8 cellular contexts compared by ENCODE assay signal in genomic region chr17:7356072-7356549, GRCh38. TPM values are rescaled to one million over a fixed set of nuclear protein-coding genes. Genes with fewer than 3 reads are reported as not detected.
DNase-seq lines count a peak whose midpoint lies in the region; ATAC-seq and TF ChIP-seq lines count a peak whose summit lies in the region.

No MANE protein-coding gene starts in this region.

- in situ Hi-C loops in mammary epithelial cell (cut with MboI; ENCODE audit: low sequenced_read_pairs in 2 of 2), result no loop called here

- H3K9me3 Mint-ChIP-seq in WTC11, result no peaks in the 10 kb centered on the region

- dilution Hi-C loops in mammary epithelial cell (cut with HindIII; ENCODE audit: low sequenced_read_pairs), result no loop called here

- peak; percentile 72 for ATAC-seq in WTC11
- no peak for ATAC-seq in GM21367 (IDR thresholded peaks at IDR 0.05; ENCODE audit: unreplicated experiment)

- no peak overlapping the region for H3K27ac ChIP-seq in mammary epithelial cell (ENCODE audit: insufficient read depth, low read depth, low read length)

- peak overlapping the region; percentile 44 for H3K4me3 Mint-ChIP-seq in WTC11

- H4K20me1 ChIP-seq in mammary epithelial cell (ENCODE audit: insufficient read depth, low read length), result no peaks in the 10 kb centered on the region

- peaks cover 36% of the 10 kb centered on the region for H3K4me1 ChIP-seq in mammary epithelial cell (ENCODE audit: insufficient read depth, low read length)

- H3K9me3 ChIP-seq in mammary epithelial cell (replicated peaks; ENCODE audit: insufficient read depth, low read length), result no peaks in the 10 kb centered on the region

- no TSS peak for BruUV-seq in mammary epithelial cell (replicated peaks; lab: Mats Ljungman, UMichigan)

- H3K36me3 Mint-ChIP-seq in WTC11, result no peaks in the 10 kb centered on the region

- H3K27me3 Mint-ChIP-seq in WTC11 (ENCODE audit: low read depth), result peaks cover 7% of the 10 kb centered on the region

- no peak overlapping the region for H3K27ac Mint-ChIP-seq in WTC11

- DNase-seq in NCI-H2227 (lab: John Stamatoyannopoulos, UW; ENCODE audit: unreplicated experiment) (peak; percentile 19), NCI-H2227 treated with DMSO at 0.1 percent for 48 hours (lab: John Stamatoyannopoulos, UW) (no peak), NCI-H1694 treated with DMSO at 0.1 percent for 48 hours (lab: John Stamatoyannopoulos, UW) (peak; percentile 56), WTC11 (ENCODE audit: low spot score) (peak; percentile 96), mammary epithelial cell (peak; percentile 72), islet precursor cell (peak; percentile 96)
- peak; percentile 90 for DNase-seq in stimulated activated CD4-positive, alpha-beta T cell treated with anti-CD3 and anti-CD28 coated beads, Interleukin-15, amount 100 ng/mL, for 24 hours

- WGBS in mammary epithelial cell (ENCODE audit: low coverage, missing lambda C conversion rate), result 4% methylated on average over 5 of the region's 12 CpGs

- no peak overlapping the region for H3K4me3 ChIP-seq in mammary epithelial cell (replicated peaks in 1 of 3; ENCODE audit: insufficient read depth in 1 of 3, low read depth in 2 of 3, low read length in 3 of 3)

- H3K36me3 ChIP-seq in mammary epithelial cell (ENCODE audit: insufficient read depth, low read length), result no peaks in the 10 kb centered on the region

- H3K27me3 ChIP-seq in mammary epithelial cell (ENCODE audit: insufficient read depth, low read length), result no peaks in the 10 kb centered on the region

- intact Hi-C loops in mammary epithelial cell (cut with micrococcal nuclease), result loop anchor here (1.0 kb wide), 1 partner anchor 25 kb away; the partner anchor contains the start of gene TNK1

- no peak overlapping the region for H3K4me2 ChIP-seq in mammary epithelial cell (ENCODE audit: insufficient read depth, low read depth, low read length)

- H3K9ac ChIP-seq in mammary epithelial cell (ENCODE audit: insufficient read depth, low read length), result peak overlapping the region; percentile 7

- TF ChIP-seq CTCF in WTC11 (IDR thresholded peaks at IDR 0.05) (peak; percentile 94), mammary epithelial cell (conservative IDR thresholded peaks at IDR 0.05 in 1 of 2, IDR thresholded peaks at IDR 0.05 in 1 of 2; ENCODE audit: extremely low read depth in 1 of 2, insufficient read depth in 1 of 2, low read depth in 1 of 2, low read length in 2 of 2) (peak; percentile 84 to 95)

- POLR2A ChIA-PET in WTC11 (lab: Charles Lee), result interaction anchor here (1.1 to 1.5 kb wide), 3 partner anchors 19 to 90 kb away, joined by 3 to 7 read pairs (median 4); partner anchors contain the start of genes ACAP1 and TMEM256

- CTCF ChIA-PET in WTC11 (lab: Charles Lee) (interaction anchor here (0.6 to 6.6 kb wide), 49 partner anchors 9 to 322 kb away, joined by 3 to 69 read pairs (median 4); partner anchors contain the start of genes ACAP1, CHRNB1, NEURL4 and PLSCR3), mammary epithelial cell (lab: Charles Lee; ENCODE audit: low non-redundant PET) (interaction anchor here (0.5 to 0.6 kb wide), 3 partner anchors 18 to 311 kb away, joined by 3 to 4 read pairs (median 4); no protein-coding TSS in a partner anchor)

- peaks cover 33% of the 10 kb centered on the region for H3K79me2 ChIP-seq in mammary epithelial cell (ENCODE audit: insufficient read depth, low read length)

- H3K4me1 Mint-ChIP-seq in WTC11, result peaks cover 22% of the 10 kb centered on the region

- H2AFZ ChIP-seq in mammary epithelial cell (ENCODE audit: low read depth, low read length), result no peak overlapping the region

TF ChIP-seq in WTC11, 78 proteins besides CTCF, POLR2A, EP300 and RAD21 (continues in another document):
- TF ChIP-seq ZNF121 (CRISPR knock-in tag; IDR thresholded peaks at IDR 0.05) (0 out of 2 replicates have a peak, but pooled peaks have one; percentile 40), PRRX2 (CRISPR knock-in tag; IDR thresholded peaks at IDR 0.05) (0 out of 2 replicates have a peak, but pooled peaks have one; percentile 65), ELF4 (CRISPR knock-in tag; IDR thresholded peaks at IDR 0.05; ENCODE audit: low read depth) (no peak), NR1H2 (CRISPR knock-in tag; IDR thresholded peaks at IDR 0.05) (no peak), GABPB1 (CRISPR knock-in tag; IDR thresholded peaks at IDR 0.05) (no peak), SP1 (CRISPR knock-in tag; conservative IDR thresholded peaks at IDR 0.05) (peak; percentile 81), ZNF138 (CRISPR knock-in tag; conservative IDR thresholded peaks at IDR 0.05) (no peak; the same call in 1 of the 2 replicates), ESRRA (CRISPR knock-in tag; IDR thresholded peaks at IDR 0.05; ENCODE audit: borderline replicate concordance) (no peak), RORB (CRISPR knock-in tag; IDR thresholded peaks at IDR 0.05) (no peak), SMAD3 (CRISPR knock-in tag; IDR thresholded peaks at IDR 0.05; ENCODE audit: borderline replicate concordance) (no peak), JUN (CRISPR knock-in tag; IDR thresholded peaks at IDR 0.05) (no peak)
- TF ChIP-seq, protein P1, sequence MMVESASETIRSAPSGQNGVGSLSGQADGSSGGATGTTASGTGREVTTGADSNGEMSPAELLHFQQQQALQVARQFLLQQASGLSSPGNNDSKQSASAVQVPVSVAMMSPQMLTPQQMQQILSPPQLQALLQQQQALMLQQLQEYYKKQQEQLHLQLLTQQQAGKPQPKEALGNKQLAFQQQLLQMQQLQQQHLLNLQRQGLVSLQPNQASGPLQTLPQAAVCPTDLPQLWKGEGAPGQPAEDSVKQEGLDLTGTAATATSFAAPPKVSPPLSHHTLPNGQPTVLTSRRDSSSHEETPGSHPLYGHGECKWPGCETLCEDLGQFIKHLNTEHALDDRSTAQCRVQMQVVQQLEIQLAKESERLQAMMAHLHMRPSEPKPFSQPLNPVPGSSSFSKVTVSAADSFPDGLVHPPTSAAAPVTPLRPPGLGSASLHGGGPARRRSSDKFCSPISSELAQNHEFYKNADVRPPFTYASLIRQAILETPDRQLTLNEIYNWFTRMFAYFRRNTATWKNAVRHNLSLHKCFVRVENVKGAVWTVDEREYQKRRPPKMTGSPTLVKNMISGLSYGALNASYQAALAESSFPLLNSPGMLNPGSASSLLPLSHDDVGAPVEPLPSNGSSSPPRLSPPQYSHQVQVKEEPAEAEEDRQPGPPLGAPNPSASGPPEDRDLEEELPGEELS (CRISPR knock-in tag; IDR thresholded peaks at IDR 0.05), result peak; percentile 69; the same call in 1 of the 2 replicates
- TF ChIP-seq, protein P2, sequence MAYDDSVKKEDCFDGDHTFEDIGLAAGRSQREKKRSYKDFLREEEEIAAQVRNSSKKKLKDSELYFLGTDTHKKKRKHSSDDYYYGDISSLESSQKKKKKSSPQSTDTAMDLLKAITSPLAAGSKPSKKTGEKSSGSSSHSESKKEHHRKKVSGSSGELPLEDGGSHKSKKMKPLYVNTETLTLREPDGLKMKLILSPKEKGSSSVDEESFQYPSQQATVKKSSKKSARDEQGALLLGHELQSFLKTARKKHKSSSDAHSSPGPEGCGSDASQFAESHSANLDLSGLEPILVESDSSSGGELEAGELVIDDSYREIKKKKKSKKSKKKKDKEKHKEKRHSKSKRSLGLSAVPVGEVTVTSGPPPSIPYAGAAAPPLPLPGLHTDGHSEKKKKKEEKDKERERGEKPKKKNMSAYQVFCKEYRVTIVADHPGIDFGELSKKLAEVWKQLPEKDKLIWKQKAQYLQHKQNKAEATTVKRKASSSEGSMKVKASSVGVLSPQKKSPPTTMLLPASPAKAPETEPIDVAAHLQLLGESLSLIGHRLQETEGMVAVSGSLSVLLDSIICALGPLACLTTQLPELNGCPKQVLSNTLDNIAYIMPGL (CRISPR knock-in tag; IDR thresholded peaks at IDR 0.05), result peak; percentile 62; the same call in 1 of the 2 replicates
- TF ChIP-seq, protein P3, sequence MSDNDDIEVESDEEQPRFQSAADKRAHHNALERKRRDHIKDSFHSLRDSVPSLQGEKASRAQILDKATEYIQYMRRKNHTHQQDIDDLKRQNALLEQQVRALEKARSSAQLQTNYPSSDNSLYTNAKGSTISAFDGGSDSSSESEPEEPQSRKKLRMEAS (CRISPR knock-in tag; IDR thresholded peaks at IDR 0.05), result peak; percentile 60; the same call in 1 of the 2 replicates
- TF ChIP-seq, protein P4, sequence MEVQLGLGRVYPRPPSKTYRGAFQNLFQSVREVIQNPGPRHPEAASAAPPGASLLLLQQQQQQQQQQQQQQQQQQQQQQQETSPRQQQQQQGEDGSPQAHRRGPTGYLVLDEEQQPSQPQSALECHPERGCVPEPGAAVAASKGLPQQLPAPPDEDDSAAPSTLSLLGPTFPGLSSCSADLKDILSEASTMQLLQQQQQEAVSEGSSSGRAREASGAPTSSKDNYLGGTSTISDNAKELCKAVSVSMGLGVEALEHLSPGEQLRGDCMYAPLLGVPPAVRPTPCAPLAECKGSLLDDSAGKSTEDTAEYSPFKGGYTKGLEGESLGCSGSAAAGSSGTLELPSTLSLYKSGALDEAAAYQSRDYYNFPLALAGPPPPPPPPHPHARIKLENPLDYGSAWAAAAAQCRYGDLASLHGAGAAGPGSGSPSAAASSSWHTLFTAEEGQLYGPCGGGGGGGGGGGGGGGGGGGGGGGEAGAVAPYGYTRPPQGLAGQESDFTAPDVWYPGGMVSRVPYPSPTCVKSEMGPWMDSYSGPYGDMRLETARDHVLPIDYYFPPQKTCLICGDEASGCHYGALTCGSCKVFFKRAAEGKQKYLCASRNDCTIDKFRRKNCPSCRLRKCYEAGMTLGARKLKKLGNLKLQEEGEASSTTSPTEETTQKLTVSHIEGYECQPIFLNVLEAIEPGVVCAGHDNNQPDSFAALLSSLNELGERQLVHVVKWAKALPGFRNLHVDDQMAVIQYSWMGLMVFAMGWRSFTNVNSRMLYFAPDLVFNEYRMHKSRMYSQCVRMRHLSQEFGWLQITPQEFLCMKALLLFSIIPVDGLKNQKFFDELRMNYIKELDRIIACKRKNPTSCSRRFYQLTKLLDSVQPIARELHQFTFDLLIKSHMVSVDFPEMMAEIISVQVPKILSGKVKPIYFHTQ (CRISPR knock-in tag; IDR thresholded peaks at IDR 0.05), result no peak

RNA-seq across cellular contexts. Expression of gene TMEM95, which starts 1.2 kb away (rescaled TPM):
- total RNA-seq in WTC11 (2021) (not detected in 3 replicates), mammary epithelial cell (not detected)
- polyA plus RNA-seq in mammary epithelial cell, result not detected
- not detected for polyA minus RNA-seq in mammary epithelial cell

RNA-seq across cellular contexts. Expression of gene KCTD11, which starts 4.1 kb away (rescaled TPM):
- total RNA-seq in WTC11 (2021), result 8.1 to 9.0 TPM (median 8.2 TPM) in 3 replicates
- 10 to 100 TPM; 13.2 to 43.9 TPM for total RNA-seq in mammary epithelial cell
- 27.0 TPM for polyA plus RNA-seq in mammary epithelial cell
- polyA minus RNA-seq in mammary epithelial cell, result 36.8 TPM

RNA-seq across cellular contexts. Expression of gene ACAP1, which starts 19.8 kb away (rescaled TPM):
- total RNA-seq in WTC11 (2021) (58.6 to 63.9 TPM (median 60.6 TPM) in 3 replicates), mammary epithelial cell (1 to 10 TPM; 2.0 to 4.7 TPM)
- polyA plus RNA-seq in mammary epithelial cell, result 1.2 TPM
- not detected for polyA minus RNA-seq in mammary epithelial cell

RNA-seq across cellular contexts. Expression of gene TNK1, which starts 24.8 kb away (rescaled TPM):
- total RNA-seq in WTC11 (2021) (9.3 to 11.8 TPM (median 10.7 TPM) in 3 replicates), mammary epithelial cell (10 to 100 TPM; 13.3 to 15.9 TPM)
- polyA plus RNA-seq in mammary epithelial cell, result 17.4 TPM
- polyA minus RNA-seq in mammary epithelial cell, result 3.7 TPM

RNA-seq across cellular contexts. Expression of gene NEURL4, which starts 27.0 kb away (rescaled TPM):
- total RNA-seq in WTC11 (2021) (44.3 to 64.4 TPM (median 50.2 TPM) in 3 replicates), mammary epithelial cell (10 to 100 TPM; 12.3 to 34.1 TPM)
- polyA plus RNA-seq in mammary epithelial cell, result 14.2 TPM
- 17.5 TPM for polyA minus RNA-seq in mammary epithelial cell

Comparison
In these comparisons a context has a peak if more than half of its experiments do, and no peak if none do; other contexts are left out.
1. RNA of gene ACAP1, which starts 19.8 kb away (total RNA-seq): 58.6 to 63.9 TPM in WTC11; 2.0 to 4.7 TPM in mammary epithelial cell; every median in the first group is over 10 times any median in the second.